Comparison of ENCODE assay signal across 9 cellular contexts in the genomic region with DNA sequence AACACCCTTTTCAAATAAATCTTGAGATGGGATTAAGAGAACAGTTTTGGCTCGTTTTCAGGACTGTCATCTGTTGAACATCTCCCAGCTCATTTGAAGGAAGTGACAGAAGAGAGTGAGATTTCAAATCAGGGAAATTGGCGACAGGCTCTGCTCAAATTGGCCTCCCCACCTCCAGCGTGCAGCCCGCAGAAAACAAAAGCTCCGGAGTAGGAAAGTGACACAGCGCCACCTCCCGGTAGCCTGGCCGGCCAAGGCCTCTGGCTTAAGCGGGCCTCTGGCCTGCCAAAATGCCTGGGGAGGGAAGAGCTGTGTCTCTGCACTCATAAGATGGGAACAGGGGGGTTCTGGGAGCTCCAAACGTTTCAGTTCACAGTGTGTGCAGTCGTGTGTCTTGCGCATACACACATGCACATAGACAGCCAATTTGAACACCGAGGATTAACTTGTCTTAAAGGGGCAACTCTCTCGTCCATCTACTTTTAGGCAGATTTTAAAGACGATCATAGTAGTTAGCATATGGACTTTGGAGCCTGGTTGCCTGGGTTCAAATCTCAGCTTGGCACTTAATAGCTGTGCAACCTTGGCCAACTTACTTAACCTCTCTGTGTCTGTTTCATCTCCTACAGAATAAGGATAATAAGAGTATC.
DNase-seq lines count a peak whose midpoint lies in the region; ATAC-seq, FAIRE-seq and TF ChIP-seq lines count a peak whose summit lies in the region.
"Had no signal": no experiment of that assay in that cellular context is flagged by ENCODE, and none has a peak within 500 bp of the region (broad histone marks: within the 10 kb centered on the region; RNA-seq: fewer than 3 reads in every experiment).

No MANE protein-coding gene starts in this region.

- DNase-seq in DMS153 treated with DMSO at 0.1 percent for 48 hours (lab: John Stamatoyannopoulos, UW; ENCODE audit: unreplicated experiment) = peak; percentile 4
- no peak for DNase-seq in DMS153 (lab: John Stamatoyannopoulos, UW)
- peak; percentile 54 for DNase-seq in H54 (ENCODE audit: insufficient read length, low spot score)
- DNase-seq in LNCaP clone FGC (ENCODE audit: low read depth) = no peak
- peak; percentile 75 to 81 for DNase-seq in activated CD4-positive, alpha-beta T cell treated with anti-CD3 and anti-CD28 coated beads, Interleukin-2, amount 50 U/mL, for 48 hours
- peak; percentile 33 to 47 (median 46) for DNase-seq in effector memory CD8-positive, alpha-beta T cell
- DNase-seq in medulla oblongata (ENCODE audit: extremely low spot score) = peak; percentile 69
- peak; percentile 46 to 82 for DNase-seq in stimulated activated effector memory CD8-positive, alpha-beta T cell treated with anti-CD3 and anti-CD28 coated beads, Interleukin-12 subunit alpha, Interleukin-12 subunit beta, amount 100 ng/mL, for 72 hours (ENCODE audit: low spot score in 2 of 2)

- peak; percentile 44 for TF ChIP-seq CTCF in LNCaP clone FGC (IDR thresholded peaks at IDR 0.05; ENCODE audit: control insufficient read depth, extremely low read depth, insufficient read depth)

- no peaks in the 10 kb centered on the region for H3K36me3 Mint-ChIP-seq in effector memory CD8-positive, alpha-beta T cell (ENCODE audit: insufficient read depth)
- no peaks in the 10 kb centered on the region for H3K36me3 Mint-ChIP-seq in stimulated activated effector memory CD8-positive, alpha-beta T cell treated with anti-CD3 and anti-CD28 coated beads, Interleukin-12 subunit alpha, Interleukin-12 subunit beta, amount 100 ng/mL, for 72 hours

- peak; percentile 59 for ATAC-seq in effector memory CD8-positive, alpha-beta T cell (replicated peaks)
- peak; percentile 61 for ATAC-seq in stimulated activated effector memory CD8-positive, alpha-beta T cell treated with anti-CD3 and anti-CD28 coated beads, Interleukin-12 subunit alpha, Interleukin-12 subunit beta, amount 100 ng/mL, for 72 hours

- peaks cover 0 to 10% of the 10 kb centered on the region in 2 donors for H3K27me3 Mint-ChIP-seq in effector memory CD8-positive, alpha-beta T cell

- peak overlapping the region in 1 of 2 donors; percentile 25 for H3K27ac Mint-ChIP-seq in effector memory CD8-positive, alpha-beta T cell
- H3K27ac Mint-ChIP-seq in stimulated activated effector memory CD8-positive, alpha-beta T cell treated with anti-CD3 and anti-CD28 coated beads, Interleukin-12 subunit alpha, Interleukin-12 subunit beta, amount 100 ng/mL, for 72 hours = no peak overlapping the region

- TF ChIP-seq POLR2A in H54 (IDR thresholded peaks at IDR 0.05; ENCODE audit: low read depth, low read length) = no peak

- FAIRE-seq in H54 (lab: Jason Lieb, UNC) = no peak

- H3K4me3 ChIP-seq in LNCaP clone FGC (ENCODE audit: low read depth, low read length) = no peak overlapping the region
- H3K4me3 ChIP-seq: BLaER1 had no signal

- H3K4me3 Mint-ChIP-seq in effector memory CD8-positive, alpha-beta T cell = no peak overlapping the region
- no peak overlapping the region for H3K4me3 Mint-ChIP-seq in stimulated activated effector memory CD8-positive, alpha-beta T cell treated with anti-CD3 and anti-CD28 coated beads, Interleukin-12 subunit alpha, Interleukin-12 subunit beta, amount 100 ng/mL, for 72 hours

- H3K4me1 Mint-ChIP-seq in effector memory CD8-positive, alpha-beta T cell (ENCODE audit: low read depth in 2 of 2) = no peaks in the 10 kb centered on the region
- H3K4me1 Mint-ChIP-seq in stimulated activated effector memory CD8-positive, alpha-beta T cell treated with anti-CD3 and anti-CD28 coated beads, Interleukin-12 subunit alpha, Interleukin-12 subunit beta, amount 100 ng/mL, for 72 hours = no peaks in the 10 kb centered on the region

- no peaks in the 10 kb centered on the region for H3K9me3 Mint-ChIP-seq in effector memory CD8-positive, alpha-beta T cell
- H3K9me3 Mint-ChIP-seq in stimulated activated effector memory CD8-positive, alpha-beta T cell treated with anti-CD3 and anti-CD28 coated beads, Interleukin-12 subunit alpha, Interleukin-12 subunit beta, amount 100 ng/mL, for 72 hours = no peaks in the 10 kb centered on the region

Comparison
In these comparisons a context has a peak if more than half of its experiments do, and no peak if none do; other contexts are left out.
1. DNase-seq: peak in DMS153 treated with DMSO at 0.1 percent for 48 hours (single experiment), H54 (single experiment), activated CD4-positive, alpha-beta T cell treated with anti-CD3 and anti-CD28 coated beads, Interleukin-2, amount 50 U/mL, for 48 hours (2 of 2), effector memory CD8-positive, alpha-beta T cell (3 of 3), medulla oblongata (single experiment) and stimulated activated effector memory CD8-positive, alpha-beta T cell treated with anti-CD3 and anti-CD28 coated beads, Interleukin-12 subunit alpha, Interleukin-12 subunit beta, amount 100 ng/mL, for 72 hours (2 of 2); none in DMS153 (single experiment) and LNCaP clone FGC (single experiment).